ENCODE assay signal across 10 cellular contexts in the genomic region with DNA sequence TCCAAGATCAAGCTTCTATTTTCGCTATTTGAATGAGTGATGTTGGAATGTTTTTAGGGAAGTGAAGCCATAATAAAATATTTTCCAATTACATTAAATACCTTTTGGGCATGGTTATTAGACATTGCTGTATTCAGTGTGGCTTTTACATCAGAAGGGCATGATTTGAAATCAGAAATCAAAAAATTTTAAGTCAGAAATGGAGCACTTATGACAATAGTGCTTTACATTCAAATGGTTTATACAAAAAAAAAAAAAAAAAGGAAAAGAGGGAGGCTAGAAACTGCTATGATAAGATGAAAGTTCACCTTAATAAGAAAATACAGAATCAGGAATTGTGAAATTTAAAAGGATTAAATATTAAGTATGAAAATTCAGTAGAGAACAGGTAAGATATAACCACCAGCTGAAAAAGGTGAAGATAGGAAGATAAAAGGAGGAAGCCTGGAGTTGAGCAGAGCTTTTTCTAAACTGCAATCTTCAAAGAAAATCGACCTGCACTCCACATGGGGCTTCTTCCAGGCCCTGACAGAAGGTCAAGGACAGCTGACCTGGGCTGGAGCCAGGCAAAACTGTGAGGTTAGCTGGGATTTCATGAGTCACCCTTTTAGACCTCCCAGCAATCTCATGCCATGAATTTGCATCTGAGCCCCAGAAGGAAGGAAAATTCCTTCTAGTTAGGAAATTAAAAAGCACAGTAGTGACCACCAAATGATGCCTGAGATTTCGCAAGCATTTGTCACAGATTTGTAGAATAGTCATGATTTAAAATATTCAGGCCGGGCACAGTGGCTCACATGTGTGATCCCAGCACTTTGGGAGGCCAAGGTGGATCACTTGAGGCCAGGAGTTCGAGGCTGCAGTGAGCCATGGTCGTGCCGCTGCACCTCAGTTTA. TPM values are rescaled to one million over a fixed set of nuclear protein-coding genes. Genes with fewer than 3 reads are reported as not detected.
DNase-seq lines count a peak whose midpoint lies in the region; ATAC-seq and TF ChIP-seq lines count a peak whose summit lies in the region.
"Had no signal": no experiment of that assay in that cellular context is flagged by ENCODE, and none has a peak within 500 bp of the region (broad histone marks: within the 10 kb centered on the region; RNA-seq: fewer than 3 reads in every experiment).

No MANE protein-coding gene starts in this region.

- WGBS in ovary, 3 donors: 63 to 70% (median 67%) methylated on average over 7 of the region's 7 CpGs

- H3K27ac ChIP-seq in RWPE2 (ENCODE audit: poor library complexity, severe bottlenecking) (no peak overlapping the region), ovary (peak overlapping the region in 1 of 2 donors; percentile 17)

- intact Hi-C loops in ovary (cut with DNase I): no loop called here

- TF ChIP-seq CTCF in RWPE2 (IDR thresholded peaks at IDR 0.05; ENCODE audit: poor library complexity, severe bottlenecking): no peak
- TF ChIP-seq CTCF in foreskin fibroblast (IDR thresholded peaks at IDR 0.05; ENCODE audit: low read depth, low read length): no peak
- no peak for TF ChIP-seq CTCF in ovary (IDR thresholded peaks at IDR 0.05)

- H3K36me3 ChIP-seq in RWPE2 (ENCODE audit: low read depth) (no peaks in the 10 kb centered on the region), ovary (no peaks in the 10 kb centered on the region)

- H3K9me3 ChIP-seq in RWPE2 (ENCODE audit: severe bottlenecking): no peaks in the 10 kb centered on the region
- H3K9me3 ChIP-seq in ovary: no peaks in the 10 kb centered on the region

- no peak overlapping the region for H3K4me3 ChIP-seq in RWPE2 (ENCODE audit: severe bottlenecking)
- H3K4me3 ChIP-seq in foreskin fibroblast (ENCODE audit: low read depth in 1 of 2, low read length in 2 of 2): no peak overlapping the region
- no peak overlapping the region for H3K4me3 ChIP-seq in ovary

- DNase-seq in GM03348 (ENCODE audit: low spot score): peak; percentile 41
- DNase-seq in RWPE2 (ENCODE audit: low spot score): no peak
- DNase-seq in foreskin fibroblast: peak; percentile 89 to 94
- DNase-seq in ovary: peak; percentile 46 to 70 (median 56)
- DNase-seq in mesenteric fat pad (ENCODE audit: low spot score): no peak
- DNase-seq: activated CD4-positive, alpha-beta T cell treated with anti-CD3 and anti-CD28 coated beads, Interleukin-2, amount 50 U/mL, for 4 hours; Calu3 had no signal

- peak; percentile 51; the same call in 1 of the 3 replicates for ATAC-seq in RWPE2 (ENCODE audit: low read depth)
- no peak for ATAC-seq in GM18867 (IDR thresholded peaks at IDR 0.05; ENCODE audit: unreplicated experiment)
- ATAC-seq in HG03520 (IDR thresholded peaks at IDR 0.05; ENCODE audit: unreplicated experiment): no peak
- ATAC-seq in GM21786 (IDR thresholded peaks at IDR 0.05; ENCODE audit: unreplicated experiment): no peak

- H3K4me1 ChIP-seq in RWPE2 (ENCODE audit: insufficient read depth, poor library complexity, severe bottlenecking): no peaks in the 10 kb centered on the region
- H3K4me1 ChIP-seq in ovary (ENCODE audit: insufficient read depth): peaks cover 12% of the 10 kb centered on the region

- no peak for TF ChIP-seq EP300 in ovary (IDR thresholded peaks at IDR 0.05)

- H3K27me3 ChIP-seq in RWPE2 (ENCODE audit: insufficient read depth, poor library complexity, severe bottlenecking): no peaks in the 10 kb centered on the region
- H3K27me3 ChIP-seq in ovary: no peaks in the 10 kb centered on the region

- TF ChIP-seq POLR2A in ovary (IDR thresholded peaks at IDR 0.05): no peak

RNA-seq across cellular contexts. Expression of gene BMP4, which starts 23.4 kb away (rescaled TPM):
- total RNA-seq in ovary (10 to 100 TPM in 5 of 7 donors, 1 to 10 TPM in 2; 4.4 to 21.6 (median 13.0) TPM), mesenteric fat pad (6.5 TPM)
- 10 to 100 TPM; 12.9 to 22.8 TPM for polyA plus RNA-seq in ovary

Comparison
In these comparisons a context has a peak if more than half of its experiments do, and no peak if none do; other contexts are left out.
1. DNase-seq: peak in GM03348 (single experiment), foreskin fibroblast (2 of 2) and ovary (5 of 5); none in RWPE2 (single experiment) and mesenteric fat pad (single experiment).